In genomic region chr3:9690451-9691450, GRCh38 we compare ENCODE assay signal across 8 cellular contexts. TPM values are rescaled to one million over a fixed set of nuclear protein-coding genes. Genes with fewer than 3 reads are reported as not detected.
DNase-seq lines count a peak whose midpoint lies in the region; ATAC-seq and TF ChIP-seq lines count a peak whose summit lies in the region.
"Had no signal": no experiment of that assay in that cellular context is flagged by ENCODE, and none has a peak within 500 bp of the region (broad histone marks: within the 10 kb centered on the region; RNA-seq: fewer than 3 reads in every experiment).

No MANE protein-coding gene starts in this region.

- no peaks in the 10 kb centered on the region for H3K9me3 ChIP-seq in gastrocnemius medialis

- H3K27me3 ChIP-seq in gastrocnemius medialis = no peaks in the 10 kb centered on the region

- TF ChIP-seq POLR2A in gastrocnemius medialis (IDR thresholded peaks at IDR 0.05) = no peak

- in situ Hi-C loops in gastrocnemius medialis (cut with MboI; ENCODE audit: low sequenced_read_pairs in 4 of 4) = no loop called here

- intact Hi-C loops in left ventricle myocardium superior (cut with micrococcal nuclease) (no loop called here), gastrocnemius medialis (cut with DNase I; ENCODE audit: low total_unique reads) (no loop called here)

- ATAC-seq in GM19035 (IDR thresholded peaks at IDR 0.05; ENCODE audit: unreplicated experiment) = peak; percentile 92
- peak; percentile 100 for ATAC-seq in HG03139 (IDR thresholded peaks at IDR 0.05; ENCODE audit: unreplicated experiment)
- ATAC-seq in left ventricle myocardium superior = peak; percentile 67
- ATAC-seq in gastrocnemius medialis = no peak
- ATAC-seq: activated T-cell treated with anti-CD3 and anti-CD28 coated beads, Interleukin-2, amount 50 U/mL, for 72 hours had no signal

- no peak overlapping the region for H3K4me3 ChIP-seq in gastrocnemius medialis

- peak; percentile 49 for DNase-seq in left ventricle myocardium superior
- DNase-seq in gastrocnemius medialis = no peak
- DNase-seq in activated CD4-positive, alpha-beta T cell treated with anti-CD3 and anti-CD28 coated beads, Interleukin-2, amount 50 U/mL, for 4 hours = no peak
- no peak for DNase-seq in NCI-H2107 (lab: John Stamatoyannopoulos, UW)
- DNase-seq: activated T-cell treated with anti-CD3 and anti-CD28 coated beads, Interleukin-2, amount 50 U/mL, for 72 hours; GOT3 had no signal

- H3K4me1 ChIP-seq in gastrocnemius medialis = no peaks in the 10 kb centered on the region

- no peak for TF ChIP-seq CTCF in gastrocnemius medialis (IDR thresholded peaks at IDR 0.05 in 4 of 5, conservative IDR thresholded peaks at IDR 0.05 in 1 of 5)

- no peak overlapping the region for H3K27ac ChIP-seq in gastrocnemius medialis

- H3K36me3 ChIP-seq in gastrocnemius medialis = peaks cover 0 to 98% of the 10 kb centered on the region in 2 donors

RNA-seq across cellular contexts. Expression of gene CPNE9, which starts 12.9 kb away (rescaled TPM):
- total RNA-seq in left ventricle myocardium superior (not detected), gastrocnemius medialis (not detected)

RNA-seq across cellular contexts. Expression of gene BRPF1, which starts 40.8 kb away (rescaled TPM):
- total RNA-seq in left ventricle myocardium superior (9.9 TPM), gastrocnemius medialis (10 to 100 TPM; 12.0 to 19.5 (median 14.7) TPM)

RNA-seq across cellular contexts. Expression of gene MTMR14, which starts 41.4 kb away (rescaled TPM):
- total RNA-seq in left ventricle myocardium superior = 45.3 TPM
- 10 to 100 TPM; 53.7 to 87.0 (median 68.3) TPM for total RNA-seq in gastrocnemius medialis

RNA-seq across cellular contexts. Expression of gene OGG1, which starts 59.0 kb away (rescaled TPM):
- total RNA-seq in left ventricle myocardium superior (8.8 TPM), gastrocnemius medialis (10 to 100 TPM in 1 of 4 donors, 1 to 10 TPM in 3; 4.1 to 13.3 (median 7.4) TPM)

Comparison
In these comparisons a context has a peak if more than half of its experiments do, and no peak if none do; other contexts are left out.
1. ATAC-seq: peak in GM19035 (single experiment), HG03139 (single experiment) and left ventricle myocardium superior (single experiment); none in gastrocnemius medialis (0 of 2).